ENCODE assay signal across 1 cellular context in the genomic region with DNA sequence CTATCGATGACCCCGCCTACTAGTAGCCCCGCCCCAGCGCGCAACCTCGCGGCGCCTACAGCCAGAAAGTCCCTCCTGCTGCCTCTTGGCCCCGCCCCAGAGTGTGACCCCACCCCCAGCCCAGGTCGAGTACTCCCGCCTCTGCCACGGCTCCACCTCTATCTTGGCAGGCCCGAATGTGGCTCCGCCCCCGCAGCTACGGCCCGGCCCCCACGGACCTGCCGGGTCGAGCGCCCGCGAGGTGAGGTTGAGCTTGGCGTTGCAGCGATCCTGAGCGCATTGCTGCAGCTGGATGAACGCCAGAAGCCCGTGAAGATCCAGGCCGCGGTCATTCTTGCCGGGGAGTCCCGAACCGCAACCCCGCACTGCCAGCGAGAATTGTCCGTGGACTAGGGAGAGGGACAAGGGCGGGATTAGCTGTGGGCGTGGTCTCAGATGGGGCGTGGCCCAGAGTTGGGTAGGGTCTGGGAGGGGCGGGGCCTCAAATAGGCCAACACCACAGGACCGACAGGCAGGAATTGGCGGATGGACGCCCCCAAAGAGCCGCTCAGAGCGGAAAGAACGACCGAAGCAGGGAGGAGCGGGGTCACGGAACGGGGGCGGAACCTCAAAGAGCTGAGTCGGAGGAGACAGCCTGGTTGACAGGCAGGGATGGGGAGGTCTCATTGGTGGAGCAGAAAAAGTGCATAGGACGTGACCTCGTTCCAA.
TF ChIP-seq lines count a peak whose summit lies in the region.

No MANE protein-coding gene starts in this region.

TF ChIP-seq in K562, 482 proteins besides CTCF, POLR2A, EP300 and RAD21 (continued from another document):
- TF ChIP-seq ZNF263 (CRISPR knock-in tag; IDR thresholded peaks at IDR 0.05; ENCODE audit: borderline replicate concordance) (peak; percentile 43; the same call in 1 of the 2 replicates), ATF7 (IDR thresholded peaks at IDR 0.05) (0 out of 2 replicates have a peak, but pooled peaks have one; percentile 26), SAP30 (IDR thresholded peaks at IDR 0.05; ENCODE audit: borderline replicate concordance, insufficient read depth, low read depth, low read length, poor library complexity, severe bottlenecking) (peak; percentile 51)
TF ChIP-seq in K562: peak in this region for 36.
